1 cellular context compared by ENCODE assay signal in the genomic region with DNA sequence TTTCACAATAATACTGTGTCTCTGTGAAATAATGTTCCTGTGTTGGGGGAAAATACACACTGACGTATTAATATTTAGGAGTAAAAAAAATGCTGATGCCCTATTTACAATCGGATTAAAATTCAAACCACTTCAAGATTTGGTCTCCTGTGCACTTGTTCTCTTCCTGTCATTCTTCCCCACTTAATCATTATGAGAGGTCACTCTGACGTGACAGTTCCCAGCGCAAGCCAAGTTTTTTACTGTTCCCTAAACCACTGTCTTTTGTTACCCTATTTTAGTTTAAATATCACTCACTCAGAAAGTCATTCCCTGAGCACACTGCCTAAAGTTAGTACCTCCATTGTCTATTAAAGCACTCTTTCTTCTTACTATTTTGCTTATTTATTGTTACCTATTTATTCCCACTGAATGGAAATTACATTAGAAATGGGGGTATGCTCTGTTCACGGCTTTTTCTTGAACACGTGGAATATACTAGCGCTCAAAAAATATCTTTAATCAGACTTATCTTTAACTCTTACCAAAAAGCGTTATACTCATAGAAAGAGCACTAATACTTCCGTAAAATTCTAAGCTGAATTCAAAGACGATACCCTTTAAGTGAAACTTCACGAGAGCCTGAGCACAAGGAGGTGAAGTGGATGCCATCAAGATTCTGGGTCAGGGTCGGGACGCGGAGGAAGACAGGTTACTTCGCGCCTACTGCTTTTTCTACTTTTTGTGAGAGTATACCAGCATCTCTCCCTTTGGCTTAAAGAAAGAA.
A peak's percentile ranks its signal among the peaks of the same experiment; 100 is the strongest.
TF ChIP-seq lines count a peak whose summit lies in the region.

No MANE protein-coding gene starts in this region.

TF ChIP-seq in HEK293, 187 proteins besides CTCF, POLR2A, EP300 and RAD21 (continued from another document):
- TF ChIP-seq, protein P1, sequence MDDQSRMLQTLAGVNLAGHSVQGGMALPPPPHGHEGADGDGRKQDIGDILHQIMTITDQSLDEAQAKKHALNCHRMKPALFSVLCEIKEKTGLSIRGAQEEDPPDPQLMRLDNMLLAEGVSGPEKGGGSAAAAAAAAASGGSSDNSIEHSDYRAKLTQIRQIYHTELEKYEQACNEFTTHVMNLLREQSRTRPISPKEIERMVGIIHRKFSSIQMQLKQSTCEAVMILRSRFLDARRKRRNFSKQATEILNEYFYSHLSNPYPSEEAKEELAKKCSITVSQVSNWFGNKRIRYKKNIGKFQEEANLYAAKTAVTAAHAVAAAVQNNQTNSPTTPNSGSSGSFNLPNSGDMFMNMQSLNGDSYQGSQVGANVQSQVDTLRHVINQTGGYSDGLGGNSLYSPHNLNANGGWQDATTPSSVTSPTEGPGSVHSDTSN (CRISPR knock-in tag; IDR thresholded peaks at IDR 0.05) = no peak
- TF ChIP-seq ZNF202 (tag by site-specific recombination; IDR thresholded peaks at IDR 0.05; ENCODE audit: borderline replicate concordance) (no peak), ZNF335 (tag by site-specific recombination; conservative IDR thresholded peaks at IDR 0.05) (peak; percentile 2; the same call in 1 of the 2 replicates), ZBTB48 (tag by site-specific recombination; IDR thresholded peaks at IDR 0.05) (peak; percentile 48; the same call in 1 of the 2 replicates), ZSCAN30 (tag by site-specific recombination; IDR thresholded peaks at IDR 0.05) (0 out of 2 replicates have a peak, but pooled peaks have one; percentile 12)
